In genomic region chr12:80087486-80088213, GRCh38 we compare ENCODE assay signal across 1 cellular context.
TF ChIP-seq lines count a peak whose summit lies in the region.

No MANE protein-coding gene starts in this region.

TF ChIP-seq in IMR-90, 13 proteins besides CTCF, POLR2A, EP300 and RAD21:
- TF ChIP-seq MAZ (IDR thresholded peaks at IDR 0.05; ENCODE audit: borderline replicate concordance, low read depth, low read length) = no peak
- TF ChIP-seq NFE2L2 (IDR thresholded peaks at IDR 0.05; ENCODE audit: low read depth, low read length) = peak; percentile 94
- no peak for TF ChIP-seq RCOR1 (IDR thresholded peaks at IDR 0.05; ENCODE audit: insufficient replicate concordance, low read length)
- no peak for TF ChIP-seq CHD1 (IDR thresholded peaks at IDR 0.05; ENCODE audit: low read depth, low read length)
- TF ChIP-seq BHLHE40 (IDR thresholded peaks at IDR 0.05; ENCODE audit: low read depth, low read length) = no peak
- TF ChIP-seq MAFK (IDR thresholded peaks at IDR 0.05; ENCODE audit: low read depth, low read length) = peak; percentile 89
- no peak for TF ChIP-seq RFX5 (IDR thresholded peaks at IDR 0.05; ENCODE audit: low read depth, low read length)
